29 cellular contexts compared by ENCODE assay signal in the genomic region with DNA sequence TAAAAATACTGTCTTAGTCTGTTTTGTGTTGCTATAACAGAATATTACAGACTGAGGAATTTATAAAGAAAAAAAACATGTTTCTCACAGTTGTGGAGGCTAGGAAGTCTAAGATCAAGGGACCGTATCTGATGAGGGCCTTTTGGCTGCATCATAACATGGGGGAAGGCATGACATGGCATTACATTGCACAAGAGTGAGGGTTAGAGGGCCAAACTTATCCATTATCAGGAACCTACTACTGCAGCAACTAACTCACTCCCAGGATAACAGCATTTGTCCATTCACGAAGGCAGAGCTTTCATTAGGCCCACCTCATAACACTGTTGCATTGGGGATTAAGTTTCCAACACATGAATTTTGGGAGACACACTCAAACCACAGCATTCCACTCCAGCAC.
"Had no signal": no experiment of that assay in that cellular context is flagged by ENCODE, and none has a peak within 500 bp of the region (broad histone marks: within the 10 kb centered on the region; RNA-seq: fewer than 3 reads in every experiment).

No MANE protein-coding gene starts in this region.

- H3K27ac ChIP-seq: stomach, suprapubic skin, testis, thoracic aorta, thyroid gland, tibial artery, tibial nerve, transverse colon, upper lobe of right lung, uterus, vagina had no signal

- H3K4me3 ChIP-seq: stomach, suprapubic skin, testis, thoracic aorta, thyroid gland, tibial artery, tibial nerve, transverse colon, upper lobe of left lung, upper lobe of right lung, uterus, vagina had no signal

- DNase-seq: stimulated activated CD4-positive, alpha-beta T cell treated with anti-CD3 and anti-CD28 coated beads, Interleukin-2, amount 100 ng/mL, for 48 hours; stimulated activated CD4-positive, alpha-beta T cell treated with anti-CD3 and anti-CD28 coated beads, Interleukin-4, amount 100 ng/mL, for 1 hour; stimulated activated CD4-positive, alpha-beta T cell treated with anti-CD3 and anti-CD28 coated beads, Interleukin-4, amount 100 ng/mL, for 24 hours; stimulated activated CD4-positive, alpha-beta T cell treated with anti-CD3 and anti-CD28 coated beads, Interleukin-4, amount 100 ng/mL, for 4 hours; stimulated activated CD8-positive, alpha-beta memory T cell treated with anti-CD3 and anti-CD28 coated beads, Interleukin-4, amount 100 ng/mL, for 48 hours; stimulated activated naive B cell treated with anti-CD40 and anti-IgM and Interleukin-4, amounts not matched to agents 10 μg/mL and 1 μg/mL and 100 μg/mL, for 72 hours; stimulated activated naive CD4-positive, alpha-beta T cell; stimulated activated naive CD4-positive, alpha-beta T cell treated with Interleukin-2 at 50 U/mL for 16 hours; stimulated activated naive CD8-positive, alpha-beta T cell treated with anti-CD3 and anti-CD28 coated beads, Interleukin-15, amount 100 ng/mL, for 72 hours; stimulated activated naive CD8-positive, alpha-beta T cell treated with anti-CD3 and anti-CD28 coated beads, Interleukin-15, Interleukin-2, amounts not matched to agents 100 U/mL and 50 U/mL, for 24 hours; stomach; substantia nigra; testis; thyroid gland; tibial artery; transverse colon; trophoblast cell; upper lobe of right lung; uterus had no signal

- H3K36me3 ChIP-seq: stomach, suprapubic skin, thoracic aorta, thyroid gland, tibial artery, tibial nerve, transverse colon, upper lobe of left lung, upper lobe of right lung, uterus, vagina had no signal

- H3K4me1 Mint-ChIP-seq: stimulated activated effector memory CD8-positive, alpha-beta T cell treated with anti-CD3 and anti-CD28 coated beads, Interleukin-12 subunit alpha, Interleukin-12 subunit beta, amount 100 ng/mL, for 72 hours; stimulated activated memory B cell treated with anti-CD40 and anti-IgM and Interleukin-4, amounts not matched to agents 10 μg/mL and 1 μg/mL and 100 μg/mL, for 72 hours; stimulated activated naive B cell treated with anti-CD40 and anti-IgM and Interleukin-4, amounts not matched to agents 10 μg/mL and 1 μg/mL and 100 μg/mL, for 72 hours; stimulated activated naive CD8-positive, alpha-beta T cell treated with anti-CD3 and anti-CD28 coated beads, Interleukin-15, amount 100 ng/mL, for 72 hours had no signal

- H3K9me3 ChIP-seq: stomach, suprapubic skin, testis, thoracic aorta, thyroid gland, tibial artery, transverse colon, upper lobe of left lung, upper lobe of right lung, uterus, vagina had no signal

- H3K4me3 Mint-ChIP-seq: stimulated activated effector memory CD8-positive, alpha-beta T cell treated with anti-CD3 and anti-CD28 coated beads, Interleukin-12 subunit alpha, Interleukin-12 subunit beta, amount 100 ng/mL, for 72 hours; stimulated activated memory B cell treated with anti-CD40 and anti-IgM and Interleukin-4, amounts not matched to agents 10 μg/mL and 1 μg/mL and 100 μg/mL, for 72 hours; stimulated activated naive B cell treated with anti-CD40 and anti-IgM and Interleukin-4, amounts not matched to agents 10 μg/mL and 1 μg/mL and 100 μg/mL, for 72 hours; stimulated activated naive CD8-positive, alpha-beta T cell treated with anti-CD3 and anti-CD28 coated beads, Interleukin-15, amount 100 ng/mL, for 72 hours; stimulated activated naive CD8-positive, alpha-beta T cell treated with anti-CD3 and anti-CD28 coated beads, Interleukin-15, Interleukin-2, amounts not matched to agents 100 ng/mL and 50 ng/mL, for 24 hours; type B pancreatic cell had no signal

- H3K27me3 Mint-ChIP-seq: stimulated activated naive CD8-positive, alpha-beta T cell treated with anti-CD3 and anti-CD28 coated beads, Interleukin-15, amount 100 ng/mL, for 72 hours had no signal

- H3K4me1 ChIP-seq: stomach, suprapubic skin, testis, thyroid gland, tibial artery, tibial nerve, transverse colon, upper lobe of left lung, upper lobe of right lung, uterus, vagina had no signal

- H3K36me3 Mint-ChIP-seq: stimulated activated effector memory CD8-positive, alpha-beta T cell treated with anti-CD3 and anti-CD28 coated beads, Interleukin-12 subunit alpha, Interleukin-12 subunit beta, amount 100 ng/mL, for 72 hours; stimulated activated memory B cell treated with anti-CD40 and anti-IgM and Interleukin-4, amounts not matched to agents 10 μg/mL and 1 μg/mL and 100 μg/mL, for 72 hours; stimulated activated naive B cell treated with anti-CD40 and anti-IgM and Interleukin-4, amounts not matched to agents 10 μg/mL and 1 μg/mL and 100 μg/mL, for 72 hours; type B pancreatic cell had no signal

- H3K27ac Mint-ChIP-seq: stimulated activated effector memory CD8-positive, alpha-beta T cell treated with anti-CD3 and anti-CD28 coated beads, Interleukin-12 subunit alpha, Interleukin-12 subunit beta, amount 100 ng/mL, for 72 hours; stimulated activated memory B cell treated with anti-CD40 and anti-IgM and Interleukin-4, amounts not matched to agents 10 μg/mL and 1 μg/mL and 100 μg/mL, for 72 hours; stimulated activated naive B cell treated with anti-CD40 and anti-IgM and Interleukin-4, amounts not matched to agents 10 μg/mL and 1 μg/mL and 100 μg/mL, for 72 hours; stimulated activated naive CD8-positive, alpha-beta T cell treated with anti-CD3 and anti-CD28 coated beads, Interleukin-15, amount 100 ng/mL, for 72 hours; stimulated activated naive CD8-positive, alpha-beta T cell treated with anti-CD3 and anti-CD28 coated beads, Interleukin-15, Interleukin-2, amounts not matched to agents 100 ng/mL and 50 ng/mL, for 24 hours; type B pancreatic cell had no signal

- FAIRE-seq: urothelium cell line had no signal

- H3K9me3 Mint-ChIP-seq: stimulated activated effector memory CD8-positive, alpha-beta T cell treated with anti-CD3 and anti-CD28 coated beads, Interleukin-12 subunit alpha, Interleukin-12 subunit beta, amount 100 ng/mL, for 72 hours; stimulated activated naive CD8-positive, alpha-beta T cell treated with anti-CD3 and anti-CD28 coated beads, Interleukin-15, amount 100 ng/mL, for 72 hours; stimulated activated naive CD8-positive, alpha-beta T cell treated with anti-CD3 and anti-CD28 coated beads, Interleukin-15, Interleukin-2, amounts not matched to agents 100 ng/mL and 50 ng/mL, for 24 hours; type B pancreatic cell had no signal

- ATAC-seq: stimulated activated effector memory CD8-positive, alpha-beta T cell treated with anti-CD3 and anti-CD28 coated beads, Interleukin-12 subunit alpha, Interleukin-12 subunit beta, amount 100 ng/mL, for 72 hours; stimulated activated memory B cell treated with anti-CD40 and anti-IgM and Interleukin-4, amounts not matched to agents 10 μg/mL and 1 μg/mL and 100 μg/mL, for 72 hours; stimulated activated naive B cell treated with anti-CD40 and anti-IgM and Interleukin-4, amounts not matched to agents 10 μg/mL and 1 μg/mL and 100 μg/mL, for 72 hours; stimulated activated naive CD8-positive, alpha-beta T cell treated with anti-CD3 and anti-CD28 coated beads, Interleukin-15, amount 100 ng/mL, for 72 hours; stimulated activated naive CD8-positive, alpha-beta T cell treated with anti-CD3 and anti-CD28 coated beads, Interleukin-15, Interleukin-2, amounts not matched to agents 100 U/mL and 50 U/mL, for 24 hours; upper lobe of right lung had no signal

- H3K27me3 ChIP-seq: stomach, suprapubic skin, testis, thyroid gland, tibial artery, tibial nerve, upper lobe of left lung, upper lobe of right lung, uterus, vagina had no signal
